In genomic region chr22:42863349-42863911, GRCh38 we compare ENCODE assay signal across 9 cellular contexts. TPM values are rescaled to one million over a fixed set of nuclear protein-coding genes. Genes with fewer than 3 reads are reported as not detected.
DNase-seq lines count a peak whose midpoint lies in the region; TF ChIP-seq lines count a peak whose summit lies in the region.
"Had no signal": no experiment of that assay in that cellular context is flagged by ENCODE, and none has a peak within 500 bp of the region (broad histone marks: within the 10 kb centered on the region; RNA-seq: fewer than 3 reads in every experiment).

No MANE protein-coding gene starts in this region.

- H3K27me3 ChIP-seq in skeletal muscle satellite cell (ENCODE audit: control insufficient read depth, insufficient read depth, low read length) (no peaks in the 10 kb centered on the region), BE2C (no peaks in the 10 kb centered on the region)

- peaks cover 32% of the 10 kb centered on the region for H3K4me1 ChIP-seq in skeletal muscle satellite cell (ENCODE audit: control insufficient read depth, insufficient read depth, low read length)
- H3K4me1 ChIP-seq in BE2C = no peaks in the 10 kb centered on the region

- in situ Hi-C loops in astrocyte of the cerebellum (cut with HindIII; ENCODE audit: low sequenced_read_pairs) = no loop called here

- H3K9me3 ChIP-seq in skeletal muscle satellite cell (replicated peaks; ENCODE audit: low read length) = no peaks in the 10 kb centered on the region
- no peaks in the 10 kb centered on the region for H3K9me3 ChIP-seq in BE2C
- H3K9me3 ChIP-seq: lower lobe of right lung had no signal

- no peak overlapping the region for H3K4me3 ChIP-seq in astrocyte of the cerebellum (ENCODE audit: low read depth, low read length)
- H3K4me3 ChIP-seq in skeletal muscle satellite cell (ENCODE audit: low read length) = no peak overlapping the region
- no peak overlapping the region for H3K4me3 ChIP-seq in BE2C (ENCODE audit: low read depth, low read length)
- H3K4me3 ChIP-seq: lower lobe of right lung had no signal

- peak overlapping the region; percentile 9 for H3K9ac ChIP-seq in skeletal muscle satellite cell (ENCODE audit: low read depth, low read length)

- H3K4me2 ChIP-seq in skeletal muscle satellite cell (ENCODE audit: low read length) = peak overlapping the region; percentile 16

- peak; percentile 72 for DNase-seq in GM03348 (ENCODE audit: low spot score)
- peak; percentile 20 for DNase-seq in NOMO-1 treated with dmso at 0.1 percent for 144 hours (lab: John Stamatoyannopoulos, UW; ENCODE audit: unreplicated experiment)
- DNase-seq in astrocyte of the cerebellum (ENCODE audit: low read depth) = peak; percentile 97
- no peak for DNase-seq in NCI-H82 treated with DMSO at 0.1 percent for 48 hours (lab: John Stamatoyannopoulos, UW; ENCODE audit: unreplicated experiment)
- no peak for DNase-seq in NCI-H1105 (lab: John Stamatoyannopoulos, UW)
- DNase-seq in BE2C = no peak
- no peak for DNase-seq in Ammon's horn (ENCODE audit: low spot score)
- DNase-seq: lower lobe of right lung had no signal

- TF ChIP-seq CTCF in astrocyte of the cerebellum (IDR thresholded peaks at IDR 0.05; ENCODE audit: low read depth, low read length, missing control alignments) = no peak
- no peak for TF ChIP-seq CTCF in BE2C (IDR thresholded peaks at IDR 0.05; ENCODE audit: low read depth, low read length)

- H3K36me3 ChIP-seq in skeletal muscle satellite cell (ENCODE audit: insufficient read depth, low read length) (no peaks in the 10 kb centered on the region), BE2C (no peaks in the 10 kb centered on the region)
- H3K36me3 ChIP-seq: lower lobe of right lung had no signal

RNA-seq across cellular contexts. Expression of gene ARFGAP3, which starts 6.4 kb away (rescaled TPM):
- total RNA-seq in skeletal muscle satellite cell (2012; rRNA removed) = 45.2 and 59.3 TPM in 2 replicates
- polyA plus RNA-seq in BE2C (2012; ENCODE audit: insufficient read depth, insufficient read length, low read depth) = 14.9 TPM

Comparison
In these comparisons a context has a peak if more than half of its experiments do, and no peak if none do; other contexts are left out.
1. DNase-seq: peak in GM03348 (single experiment), NOMO-1 treated with dmso at 0.1 percent for 144 hours (single experiment) and astrocyte of the cerebellum (single experiment); none in NCI-H82 treated with DMSO at 0.1 percent for 48 hours (single experiment), NCI-H1105 (single experiment), BE2C (single experiment) and Ammon's horn (single experiment).